ENCODE assay signal across 2 cellular contexts in the genomic region with DNA sequence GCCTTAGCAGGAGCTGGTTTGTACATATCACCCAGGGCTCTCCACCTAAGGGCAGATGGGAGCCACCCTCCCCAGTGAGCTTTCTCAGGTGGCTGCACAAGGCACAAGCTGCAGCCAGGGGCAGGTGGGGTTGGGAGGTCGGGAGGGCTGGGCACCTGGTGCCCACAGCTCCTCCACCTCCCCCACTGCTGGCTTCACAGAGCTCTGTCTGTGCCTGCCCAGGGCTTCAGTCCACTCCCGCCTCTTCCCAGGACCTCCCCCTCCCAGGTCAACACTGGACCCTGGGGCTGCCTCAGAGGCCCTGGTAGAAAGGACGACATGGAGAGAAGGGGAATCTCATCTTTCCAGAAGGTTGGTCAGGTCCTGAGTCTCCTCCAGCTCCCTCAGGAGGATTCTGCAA. TPM values are rescaled to one million over a fixed set of nuclear protein-coding genes. Genes with fewer than 3 reads are reported as not detected.
"Had no signal": no experiment of that assay in that cellular context is flagged by ENCODE, and none has a peak within 500 bp of the region (broad histone marks: within the 10 kb centered on the region; RNA-seq: fewer than 3 reads in every experiment).

No MANE protein-coding gene starts in this region.

RNA-seq across cellular contexts. Expression of a gene that starts 55.6 kb away (rescaled TPM):
- total RNA-seq: G401, GM12878 had no signal
- polyA plus RNA-seq: GM12878 had no signal
